17 cellular contexts compared by ENCODE assay signal in the genomic region with DNA sequence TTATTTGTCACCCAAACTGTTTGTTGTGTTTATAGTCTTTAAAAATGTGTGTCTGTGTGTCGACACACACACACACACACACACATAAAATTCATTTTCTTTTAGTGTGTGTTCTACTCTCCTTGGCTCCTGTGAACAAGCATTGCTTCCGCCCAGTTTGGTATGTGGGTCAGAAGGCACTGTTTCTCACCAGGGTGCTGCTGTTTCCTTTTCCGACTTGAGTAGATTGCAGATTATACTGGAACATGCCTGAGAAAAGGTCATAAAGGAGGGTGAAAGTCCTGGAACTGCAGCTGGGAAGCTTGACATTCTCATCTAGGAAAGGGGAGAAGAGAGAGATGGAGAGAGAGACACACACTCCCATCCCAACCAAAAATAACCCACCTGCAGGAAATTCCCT.
DNase-seq lines count a peak whose midpoint lies in the region; ATAC-seq, FAIRE-seq and TF ChIP-seq lines count a peak whose summit lies in the region.
"Had no signal": no experiment of that assay in that cellular context is flagged by ENCODE, and none has a peak within 500 bp of the region (broad histone marks: within the 10 kb centered on the region; RNA-seq: fewer than 3 reads in every experiment).

No MANE protein-coding gene starts in this region.

- TF ChIP-seq CTCF in liver (IDR thresholded peaks at IDR 0.05; ENCODE audit: low read depth, low read length, missing input control): no peak
- no peak for TF ChIP-seq CTCF in HepG2 (CRISPR knock-in tag; IDR thresholded peaks at IDR 0.05)
- no peak for TF ChIP-seq CTCF in neural progenitor cell (IDR thresholded peaks at IDR 0.05)
- TF ChIP-seq CTCF in esophagus squamous epithelium (IDR thresholded peaks at IDR 0.05): no peak
- TF ChIP-seq CTCF in Peyer's patch (IDR thresholded peaks at IDR 0.05): no peak

- no peaks in the 10 kb centered on the region for H3K27me3 ChIP-seq in liver (ENCODE audit: control insufficient read depth in 4 of 4, insufficient read depth in 4 of 4, low read length in 3 of 4)
- H3K27me3 ChIP-seq in HepG2 (ENCODE audit: control insufficient read depth in 1 of 2, insufficient read depth in 2 of 2, low read length in 2 of 2): no peaks in the 10 kb centered on the region
- H3K27me3 ChIP-seq in right cardiac atrium (ENCODE audit: control insufficient read depth, insufficient read depth): no peaks in the 10 kb centered on the region
- H3K27me3 ChIP-seq in neural progenitor cell: no peaks in the 10 kb centered on the region
- no peaks in the 10 kb centered on the region for H3K27me3 ChIP-seq in esophagus squamous epithelium
- H3K27me3 ChIP-seq in Peyer's patch: no peaks in the 10 kb centered on the region
- H3K27me3 ChIP-seq: sigmoid colon had no signal

- H3K36me3 ChIP-seq in liver (ENCODE audit: control insufficient read depth in 4 of 4, insufficient read depth in 3 of 4, low read depth in 1 of 4, low read length in 3 of 4) (no peaks in the 10 kb centered on the region), HepG2 (replicated peaks in 1 of 2; ENCODE audit: control insufficient read depth in 1 of 2, insufficient read depth in 2 of 2, low read length in 2 of 2) (no peaks in the 10 kb centered on the region), neural progenitor cell (no peaks in the 10 kb centered on the region), esophagus squamous epithelium (no peaks in the 10 kb centered on the region), Peyer's patch (no peaks in the 10 kb centered on the region)
- H3K36me3 ChIP-seq: sigmoid colon had no signal

- POLR2A ChIA-PET in HepG2 (lab: Yijun Ruan, JAX): no interaction called here

- whole genome bisulfite sequencing in liver: 75% methylated on average over 3 of the region's 3 CpGs
- WGBS in HepG2 (ENCODE audit: low lambda C conversion rate): 86% methylated on average over 3 of the region's 3 CpGs
- 47% methylated on average over 3 of the region's 3 CpGs for WGBS in right cardiac atrium
- 72 to 80% methylated on average over 3 of the region's 3 CpGs for WGBS in esophagus squamous epithelium, 2 donors

- H4K20me1 ChIP-seq in HepG2 (ENCODE audit: insufficient read depth, low read length) (no peaks in the 10 kb centered on the region), neural progenitor cell (ENCODE audit: low read depth) (no peaks in the 10 kb centered on the region)

- H3K27me3 Mint-ChIP-seq in neural progenitor cell (ENCODE audit: insufficient read depth, low read depth): no peaks in the 10 kb centered on the region
- H3K27me3 Mint-ChIP-seq: brain had no signal

- H3K9me3 ChIP-seq in liver (ENCODE audit: control insufficient read depth in 4 of 4, low read length in 3 of 4) (no peaks in the 10 kb centered on the region), HepG2 (ENCODE audit: low read length) (no peaks in the 10 kb centered on the region), right cardiac atrium (ENCODE audit: control insufficient read depth, low read length) (no peaks in the 10 kb centered on the region), neural progenitor cell (ENCODE audit: low read depth) (no peaks in the 10 kb centered on the region), esophagus squamous epithelium (no peaks in the 10 kb centered on the region), Peyer's patch (no peaks in the 10 kb centered on the region)
- H3K9me3 ChIP-seq: A549, Caco-2, sigmoid colon had no signal

- CTCF ChIA-PET in HepG2 (lab: Yijun Ruan, JAX; ENCODE audit: low intra/inter-chr PET ratio, low total read pairs): no interaction called here

- H3K4me1 ChIP-seq in liver (ENCODE audit: control insufficient read depth in 4 of 4, insufficient read depth in 4 of 4, low read length in 3 of 4) (no peaks in the 10 kb centered on the region), HepG2 (ENCODE audit: insufficient read depth, low read length) (no peaks in the 10 kb centered on the region), right cardiac atrium (ENCODE audit: control insufficient read depth, insufficient read depth, low read length) (no peaks in the 10 kb centered on the region), neural progenitor cell (peaks cover 20% of the 10 kb centered on the region), esophagus squamous epithelium (no peaks in the 10 kb centered on the region), Peyer's patch (peaks cover 0 to 5% (median 0%) of the 10 kb centered on the region in 4 donors)
- H3K4me1 ChIP-seq: A549, Caco-2, sigmoid colon had no signal

- H3K4me2 ChIP-seq in HepG2 (ENCODE audit: low read depth, low read length) (no peak overlapping the region), neural progenitor cell (no peak overlapping the region)
- H3K4me2 ChIP-seq: A549 had no signal

- DNase-seq in HepG2 (ENCODE audit: low spot score) (no peak), right cardiac atrium (peak in 1 of 3 donors; percentile 21), neural progenitor cell (ENCODE audit: low spot score) (peak; percentile 19), esophagus squamous epithelium (lab: John Stamatoyannopoulos, UW) (no peak), UCSD-AML1 (lab: John Stamatoyannopoulos, UW; ENCODE audit: unreplicated experiment) (no peak), activated T-cell treated with anti-CD3 and anti-CD28 coated beads for 4 hours (no peak), Peyer's patch (no peak)
- DNase-seq: activated CD8-positive, alpha-beta memory T cell treated with anti-CD3 and anti-CD28 coated beads for 24 hours; activated gamma-delta T cell treated with Interleukin-2 at 50 U/mL for 16 hours; Caco-2; NCI-H2107; NK-92 treated with Interleukin-12 subunit alpha and Interleukin-12 subunit beta, amount 100 ng/mL, for 24 hours; sigmoid colon had no signal

- ATAC-seq in HepG2: no peak
- peak; percentile 83 to 90 for ATAC-seq in right cardiac atrium
- ATAC-seq: A549, HCT116 had no signal

- H3K27ac ChIP-seq in liver (ENCODE audit: low read depth in 1 of 2, low read length in 2 of 2) (peak overlapping the region in 1 of 2 donors; percentile 7), HepG2 (ENCODE audit: extremely low read length, insufficient read depth, low read length) (no peak overlapping the region), right cardiac atrium (ENCODE audit: low read length) (peak overlapping the region; percentile 12), neural progenitor cell (no peak overlapping the region), esophagus squamous epithelium (no peak overlapping the region), Peyer's patch (no peak overlapping the region)
- H3K27ac ChIP-seq: A549, sigmoid colon had no signal

- no peaks in the 10 kb centered on the region for H3F3A ChIP-seq in neural progenitor cell (ENCODE audit: low read depth)

- H2AFZ ChIP-seq in HepG2 (ENCODE audit: low read length): no peak overlapping the region
- H2AFZ ChIP-seq in neural progenitor cell (replicated peaks): no peak overlapping the region

- no peaks in the 10 kb centered on the region for H3K36me3 Mint-ChIP-seq in neural progenitor cell
- H3K36me3 Mint-ChIP-seq: brain had no signal

- intact Hi-C loops in HepG2 (cut with micrococcal nuclease; ENCODE audit: unreplicated experiment) (no loop called here), right cardiac atrium (cut with DNase I) (loop anchor here in 1 of 4 donors (10.0 kb wide), 1 partner anchor 387 kb away; a partner anchor contains a TSS), esophagus squamous epithelium (cut with DNase I) (no loop called here)

- in situ Hi-C loops in HepG2 (cut with HindIII; ENCODE audit: extremely low pct_ligation_motif_present, low pct_unique_long_range_greater_than_20kb): loop anchor here (25.0 kb wide), 1 partner anchor 829 kb away; no protein-coding TSS in a partner anchor

- H3K79me2 ChIP-seq in HepG2 (ENCODE audit: insufficient read depth, low read length) (no peaks in the 10 kb centered on the region), neural progenitor cell (ENCODE audit: low read depth) (no peaks in the 10 kb centered on the region)

- no peak overlapping the region for H3K27ac Mint-ChIP-seq in neural progenitor cell
- H3K27ac Mint-ChIP-seq: brain had no signal

- BruUV-seq in HepG2 (replicated peaks; lab: Mats Ljungman, UMichigan): no TSS peak

- H3K9ac ChIP-seq in liver (ENCODE audit: low read depth in 1 of 2, low read length in 2 of 2): no peak overlapping the region
- no peak overlapping the region for H3K9ac ChIP-seq in HepG2 (ENCODE audit: insufficient read depth, low read depth, low read length)
- no peak overlapping the region for H3K9ac ChIP-seq in neural progenitor cell

- no peak overlapping the region for H3K4me3 Mint-ChIP-seq in neural progenitor cell
- H3K4me3 Mint-ChIP-seq: brain had no signal

- TF ChIP-seq RAD21 in liver (IDR thresholded peaks at IDR 0.05): peak in 1 of 2 donors; percentile 37
- no peak for TF ChIP-seq RAD21 in HepG2 (CRISPR knock-in tag; IDR thresholded peaks at IDR 0.05)

- no peaks in the 10 kb centered on the region for H3K9me3 Mint-ChIP-seq in neural progenitor cell

- no peak for TF ChIP-seq POLR2A in HepG2 (IDR thresholded peaks at IDR 0.05; ENCODE audit: insufficient read depth in 1 of 2, low read depth in 2 of 2, low read length in 2 of 2)
- TF ChIP-seq POLR2A in esophagus squamous epithelium (IDR thresholded peaks at IDR 0.05): no peak
- no peak for TF ChIP-seq POLR2A in Peyer's patch (IDR thresholded peaks at IDR 0.05)

- no peak overlapping the region for H3K4me3 ChIP-seq in liver (ENCODE audit: low read depth in 1 of 3, low read length in 3 of 3)
- no peak overlapping the region for H3K4me3 ChIP-seq in HepG2 (replicated peaks in 1 of 3; ENCODE audit: insufficient read depth in 1 of 3, low read depth in 2 of 3, low read length in 3 of 3)
- no peak overlapping the region for H3K4me3 ChIP-seq in right cardiac atrium (ENCODE audit: low read length)
- H3K4me3 ChIP-seq in neural progenitor cell: no peak overlapping the region
- no peak overlapping the region for H3K4me3 ChIP-seq in esophagus squamous epithelium
- H3K4me3 ChIP-seq in Peyer's patch: no peak overlapping the region
- H3K4me3 ChIP-seq: A549, sigmoid colon had no signal

- FAIRE-seq in HepG2 (lab: Jason Lieb, UNC): no peak
- FAIRE-seq: A549 had no signal

- TF ChIP-seq EP300 in HepG2 (IDR thresholded peaks at IDR 0.05; ENCODE audit: low read depth in 2 of 2, low read length in 2 of 2) (no peak), HepG2 (CRISPR knock-in tag; IDR thresholded peaks at IDR 0.05; ENCODE audit: borderline replicate concordance) (no peak)

- H3K4me1 Mint-ChIP-seq in neural progenitor cell: peaks cover 10% of the 10 kb centered on the region

TF ChIP-seq in liver, 16 proteins besides CTCF, POLR2A, EP300 and RAD21 (continues in another document):
- peak; percentile 94 for TF ChIP-seq NR2F2 (IDR thresholded peaks at IDR 0.05)
- no peak for TF ChIP-seq HNF4A (conservative IDR thresholded peaks at IDR 0.05)
- peak; percentile 54 for TF ChIP-seq SP1 (IDR thresholded peaks at IDR 0.05)
- peak; percentile 19 to 38 for TF ChIP-seq RXRA (IDR thresholded peaks at IDR 0.05)
- no peak for TF ChIP-seq HNF4G (IDR thresholded peaks at IDR 0.05)
- TF ChIP-seq GABPA (IDR thresholded peaks at IDR 0.05 in 1 of 2, conservative IDR thresholded peaks at IDR 0.05 in 1 of 2): no peak
